Comparison of ENCODE assay signal across 12 cellular contexts in the genomic region with DNA sequence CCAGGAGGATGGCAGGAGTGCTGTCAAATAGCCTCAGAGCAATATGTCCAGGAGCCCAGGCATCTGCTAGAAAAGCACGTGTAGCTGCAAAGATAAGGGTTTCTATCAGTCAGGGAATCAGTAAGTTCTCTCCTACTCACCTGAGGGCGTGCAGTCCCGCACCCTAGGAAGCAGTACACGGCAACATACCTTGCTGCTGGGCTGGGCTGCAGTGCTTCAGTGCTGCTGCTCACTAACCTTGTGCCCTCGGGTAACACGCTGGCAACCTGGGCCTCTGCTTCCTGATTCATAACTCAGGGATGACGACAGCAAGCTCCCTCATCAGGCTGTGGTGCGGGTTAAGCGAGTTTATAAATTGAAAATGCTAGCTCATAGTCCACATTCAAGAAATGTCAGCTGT. TPM values are rescaled to one million over a fixed set of nuclear protein-coding genes. Genes with fewer than 3 reads are reported as not detected.
A peak's percentile ranks its signal among the peaks of the same experiment; 100 is the strongest.
DNase-seq lines count a peak whose midpoint lies in the region; ATAC-seq and TF ChIP-seq lines count a peak whose summit lies in the region.
"Had no signal": no experiment of that assay in that cellular context is flagged by ENCODE, and none has a peak within 500 bp of the region (broad histone marks: within the 10 kb centered on the region; RNA-seq: fewer than 3 reads in every experiment).

No MANE protein-coding gene starts in this region.

- peak overlapping the region; percentile 6; the same call in 1 of the 2 replicates for H3K14ac ChIP-seq in H9 (ENCODE audit: insufficient read depth, low read length)

- no peak overlapping the region for H3K4ac ChIP-seq in H9 (ENCODE audit: low read depth, low read length)

- H3K18ac ChIP-seq in H9 (ENCODE audit: insufficient read length, low read depth, low read length), result no peak overlapping the region

- intact Hi-C loops in body of pancreas (cut with DNase I), result no loop called here
- intact Hi-C loops in left colon (cut with DNase I, micrococcal nuclease), result no loop called here
- intact Hi-C loops in testis (cut with DNase I; ENCODE audit: low total_unique reads), result no loop called here

- no peak overlapping the region for H3K4me2 ChIP-seq in H9 (ENCODE audit: insufficient read depth, insufficient read length, low read length)

- H3K27ac ChIP-seq in H9 (ENCODE audit: insufficient read length, low read depth, low read length) (no peak overlapping the region), body of pancreas (peak overlapping the region in 2 of 4 donors; percentile 2 to 24), testis (no peak overlapping the region)

- no peaks in the 10 kb centered on the region for H3K79me2 ChIP-seq in H9 (ENCODE audit: insufficient read depth, low read length)

- no peak overlapping the region for H4K91ac ChIP-seq in H9 (ENCODE audit: insufficient read length, low read depth, low read length)

- no peaks in the 10 kb centered on the region for H3K9me3 Mint-ChIP-seq in H9
- H3K9me3 Mint-ChIP-seq in glutamatergic neuron (ENCODE audit: unreplicated experiment), result peaks cover 4% of the 10 kb centered on the region
- H3K9me3 Mint-ChIP-seq in naive thymus-derived CD8-positive, alpha-beta T cell, result no peaks in the 10 kb centered on the region

- H3K23ac ChIP-seq in H9 (ENCODE audit: insufficient read length, low read depth, low read length), result no peak overlapping the region

- H3K23me2 ChIP-seq in H9 (ENCODE audit: insufficient read length, low read depth, low read length, poor library complexity, severe bottlenecking), result no peaks in the 10 kb centered on the region

- peaks cover 3% of the 10 kb centered on the region; the same call in 1 of the 2 replicates for H3K27me3 Mint-ChIP-seq in H9 (ENCODE audit: low read depth)
- peaks cover 3% of the 10 kb centered on the region for H3K27me3 Mint-ChIP-seq in glutamatergic neuron (ENCODE audit: unreplicated experiment)
- peaks cover 16 to 47% (median 23%) of the 10 kb centered on the region in 5 donors for H3K27me3 Mint-ChIP-seq in naive thymus-derived CD8-positive, alpha-beta T cell

- peak; percentile 90 for ATAC-seq in body of pancreas
- peak; percentile 98 for ATAC-seq in left colon
- ATAC-seq in naive thymus-derived CD8-positive, alpha-beta T cell, result no peak
- ATAC-seq: T-helper 17 cell had no signal

- no peak overlapping the region for H3K9ac ChIP-seq in H9 (ENCODE audit: extremely low read depth, insufficient read length, low read length)

- no peak overlapping the region for H2BK20ac ChIP-seq in H9 (ENCODE audit: low read depth, low read length, poor library complexity, severe bottlenecking)

- no peak overlapping the region for H3T11ph ChIP-seq in H9 (ENCODE audit: low read length)

- H2AK5ac ChIP-seq in H9 (ENCODE audit: insufficient read length, low read length), result no peak overlapping the region

- H3K4me1 ChIP-seq in H9 (ENCODE audit: insufficient read depth, low read length) (no peaks in the 10 kb centered on the region), body of pancreas (peaks cover 9% of the 10 kb centered on the region), testis (no peaks in the 10 kb centered on the region)

- H3K56ac ChIP-seq in H9 (ENCODE audit: insufficient read length, low read depth, low read length), result no peak overlapping the region

- H2BK15ac ChIP-seq in H9 (ENCODE audit: low read depth, low read length), result no peak overlapping the region

- no peaks in the 10 kb centered on the region for H3K27me3 ChIP-seq in H9 (ENCODE audit: insufficient read depth, low read length)
- H3K27me3 ChIP-seq in body of pancreas, result no peaks in the 10 kb centered on the region
- no peaks in the 10 kb centered on the region for H3K27me3 ChIP-seq in testis

- H4K5ac ChIP-seq in H9 (ENCODE audit: insufficient read length, low read depth, low read length), result no peak overlapping the region

- POLR2A ChIA-PET in naive thymus-derived CD8-positive, alpha-beta T cell (lab: Charles Lee), result no interaction called here

- TF ChIP-seq CTCF in H9 (conservative IDR thresholded peaks at IDR 0.05) (no peak), body of pancreas (IDR thresholded peaks at IDR 0.05) (no peak), glutamatergic neuron (IDR thresholded peaks at IDR 0.05; ENCODE audit: partially characterized antibody, unreplicated experiment) (no peak), testis (IDR thresholded peaks at IDR 0.05) (no peak)

- H2BK12ac ChIP-seq in H9 (ENCODE audit: insufficient read length, low read depth, low read length), result no peak overlapping the region

- TF ChIP-seq POLR2A in body of pancreas (IDR thresholded peaks at IDR 0.05) (no peak), testis (IDR thresholded peaks at IDR 0.05) (no peak)

- DNase-seq in A172 (ENCODE audit: low spot score) (peak; percentile 66), H9 (no peak), body of pancreas (peak; percentile 45 to 68 (median 59)), left colon (peak; percentile 35 to 45), glutamatergic neuron (no peak), testis (no peak), OCI-M1 (lab: John Stamatoyannopoulos, UW) (no peak)
- no peak for DNase-seq in naive thymus-derived CD8-positive, alpha-beta T cell
- DNase-seq: central memory CD4-positive, alpha-beta T cell; NCI-H774; stimulated activated naive CD4-positive, alpha-beta T cell; T-helper 17 cell had no signal

- H2BK120ac ChIP-seq in H9 (ENCODE audit: low read depth, low read length, poor library complexity, severe bottlenecking), result no peak overlapping the region

- H3K4me1 Mint-ChIP-seq in H9, result no peaks in the 10 kb centered on the region; a peak in 1 of 4 replicates
- peaks cover 18% of the 10 kb centered on the region for H3K4me1 Mint-ChIP-seq in glutamatergic neuron (ENCODE audit: low read depth, unreplicated experiment)
- peaks cover 0 to 8% (median 6%) of the 10 kb centered on the region in 4 donors for H3K4me1 Mint-ChIP-seq in naive thymus-derived CD8-positive, alpha-beta T cell

- no peak overlapping the region for H3K4me3 ChIP-seq in body of pancreas
- no peak overlapping the region for H3K4me3 ChIP-seq in testis

- H2BK5ac ChIP-seq in H9 (ENCODE audit: insufficient read length, low read length), result no peak overlapping the region

- no peak overlapping the region; a peak in 1 of 7 replicates for H3K27ac Mint-ChIP-seq in H9
- H3K27ac Mint-ChIP-seq in glutamatergic neuron (ENCODE audit: unreplicated experiment), result no peak overlapping the region
- peak overlapping the region in 1 of 10 donors; percentile 18 for H3K27ac Mint-ChIP-seq in naive thymus-derived CD8-positive, alpha-beta T cell
- H3K27ac Mint-ChIP-seq: T-helper 17 cell had no signal

- WGBS in H9 (ENCODE audit: extremely low coverage, insufficient read length, low lambda C conversion rate), result no CpG with 5 or more reads among the region's 9 CpGs
- 11 to 26% methylated on average over 9 of the region's 9 CpGs for WGBS in body of pancreas, 2 donors
- WGBS in testis, 2 donors, result 48 to 76% methylated on average over 9 of the region's 9 CpGs

- no peaks in the 10 kb centered on the region for H3K79me1 ChIP-seq in H9 (ENCODE audit: insufficient read depth, low read depth, low read length, poor library complexity, severe bottlenecking)

- H3K36me3 Mint-ChIP-seq in H9 (ENCODE audit: insufficient read depth in 1 of 3, low read depth in 3 of 3) (no peaks in the 10 kb centered on the region), glutamatergic neuron (ENCODE audit: unreplicated experiment) (peaks cover 5% of the 10 kb centered on the region)
- no peaks in the 10 kb centered on the region for H3K36me3 Mint-ChIP-seq in naive thymus-derived CD8-positive, alpha-beta T cell

- H3K36me3 ChIP-seq in body of pancreas (replicated peaks in 1 of 2; ENCODE audit: insufficient read depth in 1 of 2, low read depth in 2 of 2) (no peaks in the 10 kb centered on the region), testis (ENCODE audit: low read depth, missing control alignments) (no peaks in the 10 kb centered on the region)

- H4K8ac ChIP-seq in H9 (replicated peaks; ENCODE audit: insufficient read length, low read depth, low read length), result no peak overlapping the region

- H3K4me3 Mint-ChIP-seq in H9, result no peak overlapping the region
- H3K4me3 Mint-ChIP-seq in glutamatergic neuron (ENCODE audit: unreplicated experiment), result no peak overlapping the region
- H3K4me3 Mint-ChIP-seq in naive thymus-derived CD8-positive, alpha-beta T cell, result no peak overlapping the region
- H3K4me3 Mint-ChIP-seq: T-helper 17 cell had no signal

- H2AFZ ChIP-seq in H9 (ENCODE audit: low read length), result no peak overlapping the region

- H4K20me1 ChIP-seq in H9 (ENCODE audit: control insufficient read depth, insufficient read depth, insufficient read length), result no peaks in the 10 kb centered on the region

- no peaks in the 10 kb centered on the region for H3K9me3 ChIP-seq in H9 (ENCODE audit: control insufficient read depth, low read depth, low read length)
- H3K9me3 ChIP-seq in body of pancreas, result no peaks in the 10 kb centered on the region
- H3K9me3 ChIP-seq in testis, result no peaks in the 10 kb centered on the region

RNA-seq across cellular contexts. Expression of a gene that starts 29.5 kb away (rescaled TPM):
- 44.4 and 49.9 TPM in 2 replicates for total RNA-seq in A172 (2014; rRNA removed; shearing (Covaris generic))
- total RNA-seq in H9 (2021), result 62.1 and 69.2 TPM in 2 replicates
- total RNA-seq in body of pancreas, result 10 to 100 TPM in 1 of 2 donors, 1 to 10 TPM in 1; 9.6 to 18.9 TPM
- 10 to 100 TPM; 51.6 to 78.0 TPM for total RNA-seq in left colon
- total RNA-seq in glutamatergic neuron (ENCODE audit: unreplicated experiment), result 219 TPM
- total RNA-seq in testis, result 100 to 1,000 TPM; 103 to 132 TPM
- polyA plus RNA-seq in testis (ENCODE audit: insufficient read depth, low read depth, low replicate concordance), result 380 TPM
- 10 to 100 TPM; 72.6 to 78.6 TPM for total RNA-seq in naive thymus-derived CD8-positive, alpha-beta T cell
- 10 to 100 TPM; 11.0 to 25.5 (median 24.0) TPM for polyA plus RNA-seq in naive thymus-derived CD8-positive, alpha-beta T cell

Comparison
In these comparisons a context has a peak if more than half of its experiments do, and no peak if none do; other contexts are left out.
1. DNase-seq: peak in A172 (single experiment), body of pancreas (4 of 4) and left colon (2 of 2); none in H9 (single experiment), glutamatergic neuron (single experiment), testis (single experiment), naive thymus-derived CD8-positive, alpha-beta T cell (0 of 10) and OCI-M1 (single experiment).
2. ATAC-seq: peak in body of pancreas (single experiment) and left colon (single experiment); none in naive thymus-derived CD8-positive, alpha-beta T cell (0 of 2).